Comparison of ENCODE assay signal across 12 cellular contexts in genomic region chr12:6205144-6205539, GRCh38. TPM values are rescaled to one million over a fixed set of nuclear protein-coding genes. Genes with fewer than 3 reads are reported as not detected.
DNase-seq lines count a peak whose midpoint lies in the region; TF ChIP-seq lines count a peak whose summit lies in the region.
"Had no signal": no experiment of that assay in that cellular context is flagged by ENCODE, and none has a peak within 500 bp of the region (broad histone marks: within the 10 kb centered on the region; RNA-seq: fewer than 3 reads in every experiment).

No MANE protein-coding gene starts in this region.

- TF ChIP-seq CTCF in right atrium auricular region (IDR thresholded peaks at IDR 0.05) (no peak), prostate gland (IDR thresholded peaks at IDR 0.05) (no peak)

- H3K27me3 ChIP-seq in adipocyte (replicated peaks; ENCODE audit: control insufficient read depth, insufficient read depth, low read length) (no peaks in the 10 kb centered on the region), right atrium auricular region (no peaks in the 10 kb centered on the region), prostate gland (replicated peaks; ENCODE audit: insufficient read depth) (no peaks in the 10 kb centered on the region)
- H3K27me3 ChIP-seq: BE2C had no signal

- WGBS in prostate gland: 9% methylated on average over 8 of the region's 8 CpGs

- peak; percentile 3 for DNase-seq in COLO668 (lab: John Stamatoyannopoulos, UW; ENCODE audit: unreplicated experiment)
- DNase-seq in adipocyte (ENCODE audit: low read depth): peak; percentile 39
- DNase-seq in right atrium auricular region (ENCODE audit: low spot score): no peak
- peak; percentile 64 for DNase-seq in prostate gland (ENCODE audit: low spot score)
- DNase-seq in cerebellar cortex (ENCODE audit: low spot score): no peak
- no peak for DNase-seq in HK-2 (ENCODE audit: unreplicated experiment)
- DNase-seq in NCI-H1048 (lab: John Stamatoyannopoulos, UW): no peak
- DNase-seq in retina: no peak
- DNase-seq: activated CD4-positive, alpha-beta memory T cell treated with anti-CD3 and anti-CD28 coated beads for 36 hours; BE2C; central memory CD4-positive, alpha-beta T cell had no signal

- no peaks in the 10 kb centered on the region for H3K9me3 ChIP-seq in adipocyte (ENCODE audit: control insufficient read depth, low read length)
- H3K9me3 ChIP-seq in right atrium auricular region: no peaks in the 10 kb centered on the region
- H3K9me3 ChIP-seq in prostate gland: no peaks in the 10 kb centered on the region
- H3K9me3 ChIP-seq: BE2C had no signal

- H3K4me1 ChIP-seq in adipocyte (ENCODE audit: control insufficient read depth, insufficient read depth, low read length) (peaks cover 21% of the 10 kb centered on the region), right atrium auricular region (peaks cover 0 to 81% of the 10 kb centered on the region in 2 donors), prostate gland (replicated peaks) (peaks cover 50% of the 10 kb centered on the region)

- H3K27ac ChIP-seq in right atrium auricular region (peak overlapping the region; percentile 92 to 94), prostate gland (peak overlapping the region; percentile 98)

- intact Hi-C loops in prostate gland (cut with DNase I): no loop called here

- H3K4me3 ChIP-seq in adipocyte (ENCODE audit: low read length) (no peak overlapping the region), right atrium auricular region (peak overlapping the region in 1 of 2 donors; percentile 88), prostate gland (peak overlapping the region in 1 of 2 donors; percentile 99)
- H3K4me3 ChIP-seq: K562 had no signal

- H3K9ac ChIP-seq in adipocyte (ENCODE audit: low read length): no peak overlapping the region

- no peak for TF ChIP-seq POLR2A in prostate gland (IDR thresholded peaks at IDR 0.05)

- H3K36me3 ChIP-seq in adipocyte (ENCODE audit: control insufficient read depth, insufficient read depth, low read length, severe bottlenecking) (no peaks in the 10 kb centered on the region), right atrium auricular region (peaks cover 4% of the 10 kb centered on the region), prostate gland (no peaks in the 10 kb centered on the region)

RNA-seq across cellular contexts. Expression of gene CD9, which starts 4.9 kb away (rescaled TPM):
- total RNA-seq in right atrium auricular region (100 to 1,000 TPM; 126 to 230 TPM), prostate gland (100 to 1,000 TPM; 198 to 845 TPM)

Comparison
In these comparisons a context has a peak if more than half of its experiments do, and no peak if none do; other contexts are left out.
1. DNase-seq: peak in COLO668 (single experiment), adipocyte (single experiment) and prostate gland (single experiment); none in right atrium auricular region (single experiment), cerebellar cortex (single experiment), HK-2 (single experiment), NCI-H1048 (single experiment) and retina (single experiment).